ENCODE assay signal across 8 cellular contexts in genomic region chr12:67269632-67270578, GRCh38. TPM values are rescaled to one million over a fixed set of nuclear protein-coding genes. Genes with fewer than 3 reads are reported as not detected.
DNase-seq lines count a peak whose midpoint lies in the region; ATAC-seq and TF ChIP-seq lines count a peak whose summit lies in the region.

No MANE protein-coding gene starts in this region.

- TF ChIP-seq CTCF in CD8-positive, alpha-beta T cell (IDR thresholded peaks at IDR 0.05) = peak; percentile 35
- TF ChIP-seq CTCF in HL-60 (IDR thresholded peaks at IDR 0.05; ENCODE audit: insufficient read depth, low read length) (no peak), upper lobe of left lung (IDR thresholded peaks at IDR 0.05) (no peak)

- peak overlapping the region; percentile 88 for H3K4me3 Mint-ChIP-seq in CD8-positive, alpha-beta T cell

- no peak for ATAC-seq in CD8-positive, alpha-beta T cell
- ATAC-seq in GM19438 (IDR thresholded peaks at IDR 0.05; ENCODE audit: low read depth, unreplicated experiment) (peak; percentile 7), Right ventricle myocardium inferior (peak; percentile 7), upper lobe of left lung (ENCODE audit: low FRiP score in 2 of 2) (peak in 1 of 2 donors; percentile 42)

- H3K27me3 ChIP-seq in CD8-positive, alpha-beta T cell (ENCODE audit: insufficient read depth, low read length) = no peaks in the 10 kb centered on the region
- H3K27me3 ChIP-seq in HL-60 (ENCODE audit: insufficient read depth, poor library complexity, severe bottlenecking) (no peaks in the 10 kb centered on the region), upper lobe of left lung (no peaks in the 10 kb centered on the region)

- peaks cover 13% of the 10 kb centered on the region for H3K36me3 Mint-ChIP-seq in CD8-positive, alpha-beta T cell

- no peaks in the 10 kb centered on the region for H3K9me3 Mint-ChIP-seq in CD8-positive, alpha-beta T cell

- H3K4me3 ChIP-seq in CD8-positive, alpha-beta T cell (ENCODE audit: low read depth, low read length) = peak overlapping the region; percentile 92
- H3K4me3 ChIP-seq in HL-60 (replicated peaks; ENCODE audit: insufficient read depth, low read length) (peak overlapping the region; percentile 90), upper lobe of left lung (peak overlapping the region; percentile 71 to 86 (median 76))

- intact Hi-C loops in CD8-positive, alpha-beta T cell (cut with DNase I, micrococcal nuclease) = loop anchor here (1.0 to 10.0 kb wide), 22 partner anchors 15 to 1967 kb away; partner anchors contain the start of genes HELB (in 2 of the 2), MDM1 (in 2 of the 2), MDM2 (in 2 of the 2) and NUP107 (in 2 of the 2)
- intact Hi-C loops in Right ventricle myocardium inferior (cut with DNase I) = no loop called here

- H3K27me3 Mint-ChIP-seq in CD8-positive, alpha-beta T cell (ENCODE audit: low read depth) = no peaks in the 10 kb centered on the region

- H3K4me1 ChIP-seq in CD8-positive, alpha-beta T cell (ENCODE audit: insufficient read depth, low read length) = peaks cover 41% of the 10 kb centered on the region
- H3K4me1 ChIP-seq in upper lobe of left lung = peaks cover 23 to 42% (median 40%) of the 10 kb centered on the region in 4 donors

- TF ChIP-seq EP300 in upper lobe of left lung (IDR thresholded peaks at IDR 0.05) = no peak

- peak; percentile 24 to 71 (median 50) for DNase-seq in CD8-positive, alpha-beta T cell
- DNase-seq in HL-60 (ENCODE audit: low read depth in 1 of 2, low spot score in 1 of 2) (peak in 1 of 2 experiments; percentile 44), RPMI7951 (ENCODE audit: low read depth) (peak; percentile 10), Right ventricle myocardium inferior (ENCODE audit: missing footprints) (peak; percentile 75), pons (ENCODE audit: low spot score) (peak; percentile 31), upper lobe of left lung (peak; percentile 44 to 88)
- DNase-seq in activated naive CD4-positive, alpha-beta T cell treated with Interleukin-2 at 50 U/mL for 16 hours = peak; percentile 63

- H3K9me3 ChIP-seq in CD8-positive, alpha-beta T cell (ENCODE audit: low read length) = no peaks in the 10 kb centered on the region
- no peaks in the 10 kb centered on the region for H3K9me3 ChIP-seq in upper lobe of left lung

- WGBS in upper lobe of left lung, 2 donors = 1% methylated on average over 45 to 53 of the region's 61 CpGs

- peak in 2 of 4 donors; percentile 34 to 61 for TF ChIP-seq POLR2A in upper lobe of left lung (IDR thresholded peaks at IDR 0.05)

- peaks cover 56% of the 10 kb centered on the region for H3K4me1 Mint-ChIP-seq in CD8-positive, alpha-beta T cell (ENCODE audit: low read depth)

- H3K36me3 ChIP-seq in CD8-positive, alpha-beta T cell (ENCODE audit: insufficient read depth, low read length) = no peaks in the 10 kb centered on the region
- no peaks in the 10 kb centered on the region for H3K36me3 ChIP-seq in upper lobe of left lung

- peak overlapping the region; percentile 68 for H3K27ac ChIP-seq in CD8-positive, alpha-beta T cell (ENCODE audit: low read depth, low read length)
- H3K27ac ChIP-seq in HL-60 (replicated peaks) (peak overlapping the region; percentile 98), upper lobe of left lung (peak overlapping the region; percentile 89 to 99 (median 98))

- CTCF ChIA-PET in CD8-positive, alpha-beta T cell (lab: Charles Lee) = interaction anchor here (0.9 to 2.2 kb wide), 6 partner anchors 10 to 109 kb away, joined by 3 to 7 read pairs (median 4); no protein-coding TSS in a partner anchor

- H3K27ac Mint-ChIP-seq in CD8-positive, alpha-beta T cell = peak overlapping the region; percentile 99

- POLR2A ChIA-PET in CD8-positive, alpha-beta T cell (lab: Charles Lee) = interaction anchor here (0.6 to 3.8 kb wide), 16 partner anchors 9 to 1538 kb away, joined by 3 to 22 read pairs (median 7); partner anchors contain the start of genes DYRK2, LLPH, MDM2 and TMBIM4

RNA-seq across cellular contexts. Expression of gene CAND1, which starts 0.7 kb away (rescaled TPM):
- total RNA-seq in CD8-positive, alpha-beta T cell = 100 to 1,000 TPM; 116 to 130 TPM
- 55.2 and 78.3 TPM in 2 replicates for total RNA-seq in RPMI7951 (2014; rRNA removed; shearing (Covaris generic))
- total RNA-seq in Right ventricle myocardium inferior (37.1 TPM), upper lobe of left lung (10 to 100 TPM; 39.2 to 96.3 (median 87.5) TPM)
